Comparison of ENCODE assay signal across 8 cellular contexts in the genomic region with DNA sequence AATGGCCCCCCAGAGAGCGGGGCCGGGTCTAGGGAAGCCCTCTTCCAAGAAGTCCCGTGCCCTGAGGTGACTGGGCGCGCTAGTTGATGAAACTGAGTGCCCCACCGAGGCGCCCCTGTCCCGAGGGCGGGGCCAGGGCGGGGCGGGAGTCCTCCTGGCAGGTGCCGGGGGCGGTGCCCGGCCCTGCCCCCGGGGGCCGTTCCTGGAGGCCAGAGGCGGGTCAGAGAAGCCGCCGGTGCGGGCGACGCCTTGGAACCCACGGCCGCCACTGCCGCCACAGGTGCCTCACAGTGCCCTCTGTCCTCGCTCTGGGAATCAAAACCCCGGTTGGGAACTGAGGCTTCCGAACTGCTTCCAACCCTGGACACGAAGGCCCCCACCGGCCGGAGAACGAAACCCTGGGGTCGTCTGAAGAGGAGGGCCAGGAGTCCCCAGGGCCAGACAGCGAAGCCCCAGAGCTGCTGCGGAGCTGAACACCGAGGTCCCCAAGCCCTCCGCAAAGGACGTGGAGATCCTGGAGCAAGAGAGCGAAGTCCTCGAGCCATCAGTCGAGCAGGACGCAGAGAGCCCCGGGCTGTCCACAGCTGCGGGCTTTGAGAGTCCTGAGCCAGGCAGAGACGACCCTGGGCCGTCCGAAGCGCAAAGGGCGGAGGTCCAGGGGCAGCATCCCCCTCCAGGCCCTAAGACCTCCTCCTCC. TPM values are rescaled to one million over a fixed set of nuclear protein-coding genes. Genes with fewer than 3 reads are reported as not detected.
DNase-seq lines count a peak whose midpoint lies in the region; ATAC-seq and TF ChIP-seq lines count a peak whose summit lies in the region.

A gene (plus strand): TSS at position 252 of the 697 bp plus-strand sequence. CDS start 524 bp downstream, outside the sequence.

- TF ChIP-seq CTCF in hepatocyte (IDR thresholded peaks at IDR 0.05; ENCODE audit: poor library complexity): no peak
- TF ChIP-seq CTCF in gastrocnemius medialis (IDR thresholded peaks at IDR 0.05 in 4 of 5, conservative IDR thresholded peaks at IDR 0.05 in 1 of 5): no peak

- H3K4me1 ChIP-seq in hepatocyte (ENCODE audit: insufficient read depth) (peaks cover 14% of the 10 kb centered on the region), gastrocnemius medialis (peaks cover 20 to 32% of the 10 kb centered on the region in 2 donors)

- H3K4me3 ChIP-seq in hepatocyte (peak within 1 kb of the TSS; percentile 96), gastrocnemius medialis (peak within 1 kb of the TSS; percentile 71 to 93 (median 74))

- no peak within 1 kb of the TSS for H3K27ac Mint-ChIP-seq in activated naive CD8-positive, alpha-beta T cell treated with anti-CD3 and anti-CD28 coated beads for 36 hours

- H3K27me3 Mint-ChIP-seq in activated naive CD8-positive, alpha-beta T cell treated with anti-CD3 and anti-CD28 coated beads for 36 hours: no peaks in the 10 kb centered on the region

- H3K27me3 ChIP-seq in hepatocyte: no peaks in the 10 kb centered on the region
- no peaks in the 10 kb centered on the region for H3K27me3 ChIP-seq in gastrocnemius medialis

- no peaks in the 10 kb centered on the region for H3K9me2 ChIP-seq in hepatocyte (replicated peaks; ENCODE audit: insufficient read depth)

- H3K36me3 ChIP-seq in hepatocyte (replicated peaks; ENCODE audit: insufficient read depth, low read depth) (no peaks in the 10 kb centered on the region), gastrocnemius medialis (no peaks in the 10 kb centered on the region)

- H3K9me3 ChIP-seq in hepatocyte (ENCODE audit: low read depth): no peaks in the 10 kb centered on the region
- no peaks in the 10 kb centered on the region for H3K9me3 ChIP-seq in gastrocnemius medialis

- peak within 1 kb of the TSS; percentile 99 for H3K4me2 ChIP-seq in hepatocyte

- peak; percentile 33 for DNase-seq in AG08396 (ENCODE audit: low spot score)
- DNase-seq in NCI-H2227 treated with DMSO at 0.1 percent for 48 hours (lab: John Stamatoyannopoulos, UW): peak; percentile 14
- peak; percentile 47 for DNase-seq in activated naive CD8-positive, alpha-beta T cell treated with anti-CD3 and anti-CD28 coated beads for 36 hours
- DNase-seq in hepatocyte (ENCODE audit: low spot score): peak; percentile 82
- DNase-seq in gastrocnemius medialis: peak in 1 of 2 donors; percentile 75
- DNase-seq in midbrain (lab: John Stamatoyannopoulos, UW): no peak

- H3K4me3 Mint-ChIP-seq in activated naive CD8-positive, alpha-beta T cell treated with anti-CD3 and anti-CD28 coated beads for 36 hours: peak within 1 kb of the TSS; percentile 89

- no peaks in the 10 kb centered on the region for H3K9me3 Mint-ChIP-seq in activated naive CD8-positive, alpha-beta T cell treated with anti-CD3 and anti-CD28 coated beads for 36 hours

- H4K20me1 ChIP-seq in hepatocyte (ENCODE audit: insufficient read depth, poor library complexity, severe bottlenecking): no peaks in the 10 kb centered on the region

- intact Hi-C loops in gastrocnemius medialis (cut with DNase I; ENCODE audit: low total_unique reads): loop anchor here (1.0 to 10.0 kb wide), 7 partner anchors 42 to 478 kb away; a partner anchor contains a TSS

- H3K27ac ChIP-seq in hepatocyte (peak within 1 kb of the TSS; percentile 85), gastrocnemius medialis (peak within 1 kb of the TSS; percentile 86 to 97 (median 90))

- peak; percentile 69 to 82 for TF ChIP-seq POLR2A in gastrocnemius medialis (IDR thresholded peaks at IDR 0.05)

- H3K36me3 Mint-ChIP-seq in activated naive CD8-positive, alpha-beta T cell treated with anti-CD3 and anti-CD28 coated beads for 36 hours: no peaks in the 10 kb centered on the region

- peaks cover 22% of the 10 kb centered on the region for H3K79me2 ChIP-seq in hepatocyte

- peak; percentile 5 for ATAC-seq in GM19455 (IDR thresholded peaks at IDR 0.05; ENCODE audit: unreplicated experiment)
- peak; percentile 45 to 52 for ATAC-seq in gastrocnemius medialis
- ATAC-seq in GM21447 (IDR thresholded peaks at IDR 0.05; ENCODE audit: unreplicated experiment): no peak

- in situ Hi-C loops in gastrocnemius medialis (cut with MboI; ENCODE audit: low sequenced_read_pairs in 4 of 4): loop anchor here (5.0 to 25.0 kb wide), 4 partner anchors 70 to 485 kb away; a partner anchor contains a TSS

- peak within 1 kb of the TSS; percentile 76 for H2AFZ ChIP-seq in hepatocyte

- peaks cover 16% of the 10 kb centered on the region for H3K4me1 Mint-ChIP-seq in activated naive CD8-positive, alpha-beta T cell treated with anti-CD3 and anti-CD28 coated beads for 36 hours

- WGBS in hepatocyte (ENCODE audit: low lambda C conversion rate, missing lambda C conversion rate): 4% methylated on average over 34 of the region's 49 CpGs

RNA-seq across cellular contexts. Expression of the gene that starts here (rescaled TPM):
- under 1 TPM; 0.20 to 0.31 TPM for total RNA-seq in activated naive CD8-positive, alpha-beta T cell treated with anti-CD3 and anti-CD28 coated beads for 36 hours
- total RNA-seq in hepatocyte: 3.7 and 4.9 TPM in 2 replicates
- polyA plus RNA-seq in hepatocyte: 12.5 and 13.1 TPM in 2 replicates
- total RNA-seq in gastrocnemius medialis: 1 to 10 TPM; 1.8 to 8.0 (median 5.7) TPM

Comparison
In these comparisons a context has a peak if more than half of its experiments do, and no peak if none do; other contexts are left out.
1. Peak in DNase-seq in activated naive CD8-positive, alpha-beta T cell treated with anti-CD3 and anti-CD28 coated beads for 36 hours; RNA of the gene not detected or under 1 TPM.